Comparison of ENCODE assay signal across 8 cellular contexts in genomic region chrX:119769388-119769787, GRCh38. TPM values are rescaled to one million over a fixed set of nuclear protein-coding genes. Genes with fewer than 3 reads are reported as not detected.
"Had no signal": no experiment of that assay in that cellular context is flagged by ENCODE, and none has a peak within 500 bp of the region (broad histone marks: within the 10 kb centered on the region; RNA-seq: fewer than 3 reads in every experiment).

No MANE protein-coding gene starts in this region.

RNA-seq across cellular contexts. Expression of gene SOWAHD, which starts 11.0 kb away (rescaled TPM):
- total RNA-seq: occipital lobe, pulmonary artery endothelial cell, right atrium auricular region, smooth muscle cell, thoracic aorta, thyroid gland, vagina had no signal
- polyA plus RNA-seq: neural cell, smooth muscle cell had no signal
